In the genomic region with DNA sequence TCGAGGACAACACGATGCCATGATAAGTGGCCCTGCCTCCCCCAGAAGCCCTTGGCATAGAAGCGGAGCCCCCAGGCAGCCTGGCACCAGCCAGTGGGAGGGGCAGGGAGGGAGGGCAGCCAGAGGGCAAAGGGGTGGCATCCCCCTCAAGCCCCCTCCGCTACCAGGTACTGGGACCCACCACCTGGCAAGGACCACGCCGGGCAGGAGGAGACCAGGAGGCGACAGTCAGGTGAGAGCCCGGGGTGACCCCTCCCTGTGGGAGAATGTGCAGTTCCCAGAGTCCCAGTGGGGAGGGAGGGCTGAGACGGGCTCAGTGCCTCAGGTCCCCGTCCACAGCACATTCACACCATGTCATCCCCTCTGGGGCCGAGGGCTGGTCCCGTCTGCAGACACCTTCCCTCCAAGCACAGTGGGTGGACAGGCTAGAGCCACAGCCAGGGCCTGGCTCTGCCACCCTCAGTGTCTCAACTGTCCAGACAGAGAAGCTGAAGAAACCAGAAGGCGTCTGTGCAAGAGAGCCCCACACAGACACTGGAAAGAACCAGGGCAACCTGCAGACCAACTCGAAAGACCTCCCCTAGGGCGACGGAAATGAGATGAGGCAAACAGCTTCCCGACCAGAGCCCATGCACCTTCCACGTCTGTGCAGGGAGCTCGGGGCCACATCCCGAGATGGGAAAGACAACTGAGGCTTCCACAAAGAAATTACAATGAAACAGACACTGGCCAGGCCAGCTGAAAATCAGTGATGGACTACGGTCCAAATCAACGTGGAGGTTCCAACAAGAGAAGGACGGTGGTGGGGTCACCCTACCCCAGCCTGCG, we compare ENCODE assay signal across 2 cellular contexts.
TF ChIP-seq lines count a peak whose summit lies in the region.

No MANE protein-coding gene starts in this region.

TF ChIP-seq in IMR-90, 13 proteins besides CTCF, POLR2A, EP300 and RAD21:
- TF ChIP-seq RFX5 (IDR thresholded peaks at IDR 0.05; ENCODE audit: low read depth, low read length) (no peak), SMC3 (IDR thresholded peaks at IDR 0.05; ENCODE audit: low read depth, low read length) (no peak), MAFK (IDR thresholded peaks at IDR 0.05; ENCODE audit: low read depth, low read length) (no peak), CEBPB (IDR thresholded peaks at IDR 0.05; ENCODE audit: low read depth, low read length) (no peak), NFE2L2 (IDR thresholded peaks at IDR 0.05; ENCODE audit: low read depth, low read length) (no peak), BHLHE40 (IDR thresholded peaks at IDR 0.05; ENCODE audit: low read depth, low read length) (no peak), CHD1 (IDR thresholded peaks at IDR 0.05; ENCODE audit: low read depth, low read length) (no peak), MAZ (IDR thresholded peaks at IDR 0.05; ENCODE audit: borderline replicate concordance, low read depth, low read length) (no peak), FOS (IDR thresholded peaks at IDR 0.05; ENCODE audit: low read depth, low read length) (no peak), RCOR1 (IDR thresholded peaks at IDR 0.05; ENCODE audit: insufficient replicate concordance, low read length) (no peak), MXI1 (IDR thresholded peaks at IDR 0.05; ENCODE audit: borderline replicate concordance, low read depth, low read length) (no peak)
- TF ChIP-seq, protein P1, sequence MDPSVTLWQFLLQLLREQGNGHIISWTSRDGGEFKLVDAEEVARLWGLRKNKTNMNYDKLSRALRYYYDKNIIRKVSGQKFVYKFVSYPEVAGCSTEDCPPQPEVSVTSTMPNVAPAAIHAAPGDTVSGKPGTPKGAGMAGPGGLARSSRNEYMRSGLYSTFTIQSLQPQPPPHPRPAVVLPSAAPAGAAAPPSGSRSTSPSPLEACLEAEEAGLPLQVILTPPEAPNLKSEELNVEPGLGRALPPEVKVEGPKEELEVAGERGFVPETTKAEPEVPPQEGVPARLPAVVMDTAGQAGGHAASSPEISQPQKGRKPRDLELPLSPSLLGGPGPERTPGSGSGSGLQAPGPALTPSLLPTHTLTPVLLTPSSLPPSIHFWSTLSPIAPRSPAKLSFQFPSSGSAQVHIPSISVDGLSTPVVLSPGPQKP (IDR thresholded peaks at IDR 0.05; ENCODE audit: borderline replicate concordance, low read depth, low read length), result no peak
- TF ChIP-seq, protein P2, sequence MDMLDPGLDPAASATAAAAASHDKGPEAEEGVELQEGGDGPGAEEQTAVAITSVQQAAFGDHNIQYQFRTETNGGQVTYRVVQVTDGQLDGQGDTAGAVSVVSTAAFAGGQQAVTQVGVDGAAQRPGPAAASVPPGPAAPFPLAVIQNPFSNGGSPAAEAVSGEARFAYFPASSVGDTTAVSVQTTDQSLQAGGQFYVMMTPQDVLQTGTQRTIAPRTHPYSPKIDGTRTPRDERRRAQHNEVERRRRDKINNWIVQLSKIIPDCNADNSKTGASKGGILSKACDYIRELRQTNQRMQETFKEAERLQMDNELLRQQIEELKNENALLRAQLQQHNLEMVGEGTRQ (IDR thresholded peaks at IDR 0.05; ENCODE audit: low read depth, low read length), result no peak

TF ChIP-seq in HepG2, 621 proteins besides CTCF, POLR2A, EP300 and RAD21:
- TF ChIP-seq, protein P3, sequence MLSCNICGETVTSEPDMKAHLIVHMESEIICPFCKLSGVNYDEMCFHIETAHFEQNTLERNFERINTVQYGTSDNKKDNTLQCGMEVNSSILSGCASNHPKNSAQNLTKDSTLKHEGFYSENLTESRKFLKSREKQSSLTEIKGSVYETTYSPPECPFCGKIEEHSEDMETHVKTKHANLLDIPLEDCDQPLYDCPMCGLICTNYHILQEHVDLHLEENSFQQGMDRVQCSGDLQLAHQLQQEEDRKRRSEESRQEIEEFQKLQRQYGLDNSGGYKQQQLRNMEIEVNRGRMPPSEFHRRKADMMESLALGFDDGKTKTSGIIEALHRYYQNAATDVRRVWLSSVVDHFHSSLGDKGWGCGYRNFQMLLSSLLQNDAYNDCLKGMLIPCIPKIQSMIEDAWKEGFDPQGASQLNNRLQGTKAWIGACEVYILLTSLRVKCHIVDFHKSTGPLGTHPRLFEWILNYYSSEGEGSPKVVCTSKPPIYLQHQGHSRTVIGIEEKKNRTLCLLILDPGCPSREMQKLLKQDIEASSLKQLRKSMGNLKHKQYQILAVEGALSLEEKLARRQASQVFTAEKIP (CRISPR knock-in tag; IDR thresholded peaks at IDR 0.05; ENCODE audit: borderline replicate concordance), result no peak
- 0 out of 2 replicates have a peak, but pooled peaks have one; percentile 9 for TF ChIP-seq WIZ (CRISPR knock-in tag; IDR thresholded peaks at IDR 0.05)
- no peak for TF ChIP-seq TSC22D2 (CRISPR knock-in tag; IDR thresholded peaks at IDR 0.05; ENCODE audit: borderline replicate concordance)
- TF ChIP-seq ONECUT2 (CRISPR knock-in tag; IDR thresholded peaks at IDR 0.05), result no peak
- TF ChIP-seq SIN3A (IDR thresholded peaks at IDR 0.05; ENCODE audit: borderline replicate concordance, low read depth, low read length), result no peak
- no peak for TF ChIP-seq ZSCAN9 (CRISPR knock-in tag; IDR thresholded peaks at IDR 0.05; ENCODE audit: borderline replicate concordance)
- TF ChIP-seq, protein P4, sequence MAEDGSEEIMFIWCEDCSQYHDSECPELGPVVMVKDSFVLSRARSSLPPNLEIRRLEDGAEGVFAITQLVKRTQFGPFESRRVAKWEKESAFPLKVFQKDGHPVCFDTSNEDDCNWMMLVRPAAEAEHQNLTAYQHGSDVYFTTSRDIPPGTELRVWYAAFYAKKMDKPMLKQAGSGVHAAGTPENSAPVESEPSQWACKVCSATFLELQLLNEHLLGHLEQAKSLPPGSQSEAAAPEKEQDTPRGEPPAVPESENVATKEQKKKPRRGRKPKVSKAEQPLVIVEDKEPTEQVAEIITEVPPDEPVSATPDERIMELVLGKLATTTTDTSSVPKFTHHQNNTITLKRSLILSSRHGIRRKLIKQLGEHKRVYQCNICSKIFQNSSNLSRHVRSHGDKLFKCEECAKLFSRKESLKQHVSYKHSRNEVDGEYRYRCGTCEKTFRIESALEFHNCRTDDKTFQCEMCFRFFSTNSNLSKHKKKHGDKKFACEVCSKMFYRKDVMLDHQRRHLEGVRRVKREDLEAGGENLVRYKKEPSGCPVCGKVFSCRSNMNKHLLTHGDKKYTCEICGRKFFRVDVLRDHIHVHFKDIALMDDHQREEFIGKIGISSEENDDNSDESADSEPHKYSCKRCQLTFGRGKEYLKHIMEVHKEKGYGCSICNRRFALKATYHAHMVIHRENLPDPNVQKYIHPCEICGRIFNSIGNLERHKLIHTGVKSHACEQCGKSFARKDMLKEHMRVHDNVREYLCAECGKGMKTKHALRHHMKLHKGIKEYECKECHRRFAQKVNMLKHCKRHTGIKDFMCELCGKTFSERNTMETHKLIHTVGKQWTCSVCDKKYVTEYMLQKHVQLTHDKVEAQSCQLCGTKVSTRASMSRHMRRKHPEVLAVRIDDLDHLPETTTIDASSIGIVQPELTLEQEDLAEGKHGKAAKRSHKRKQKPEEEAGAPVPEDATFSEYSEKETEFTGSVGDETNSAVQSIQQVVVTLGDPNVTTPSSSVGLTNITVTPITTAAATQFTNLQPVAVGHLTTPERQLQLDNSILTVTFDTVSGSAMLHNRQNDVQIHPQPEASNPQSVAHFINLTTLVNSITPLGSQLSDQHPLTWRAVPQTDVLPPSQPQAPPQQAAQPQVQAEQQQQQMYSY (CRISPR knock-in tag; IDR thresholded peaks at IDR 0.05), result no peak
- TF ChIP-seq, protein P5, sequence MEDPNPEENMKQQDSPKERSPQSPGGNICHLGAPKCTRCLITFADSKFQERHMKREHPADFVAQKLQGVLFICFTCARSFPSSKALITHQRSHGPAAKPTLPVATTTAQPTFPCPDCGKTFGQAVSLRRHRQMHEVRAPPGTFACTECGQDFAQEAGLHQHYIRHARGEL (CRISPR knock-in tag; IDR thresholded peaks at IDR 0.05), result no peak
- TF ChIP-seq, protein P6, sequence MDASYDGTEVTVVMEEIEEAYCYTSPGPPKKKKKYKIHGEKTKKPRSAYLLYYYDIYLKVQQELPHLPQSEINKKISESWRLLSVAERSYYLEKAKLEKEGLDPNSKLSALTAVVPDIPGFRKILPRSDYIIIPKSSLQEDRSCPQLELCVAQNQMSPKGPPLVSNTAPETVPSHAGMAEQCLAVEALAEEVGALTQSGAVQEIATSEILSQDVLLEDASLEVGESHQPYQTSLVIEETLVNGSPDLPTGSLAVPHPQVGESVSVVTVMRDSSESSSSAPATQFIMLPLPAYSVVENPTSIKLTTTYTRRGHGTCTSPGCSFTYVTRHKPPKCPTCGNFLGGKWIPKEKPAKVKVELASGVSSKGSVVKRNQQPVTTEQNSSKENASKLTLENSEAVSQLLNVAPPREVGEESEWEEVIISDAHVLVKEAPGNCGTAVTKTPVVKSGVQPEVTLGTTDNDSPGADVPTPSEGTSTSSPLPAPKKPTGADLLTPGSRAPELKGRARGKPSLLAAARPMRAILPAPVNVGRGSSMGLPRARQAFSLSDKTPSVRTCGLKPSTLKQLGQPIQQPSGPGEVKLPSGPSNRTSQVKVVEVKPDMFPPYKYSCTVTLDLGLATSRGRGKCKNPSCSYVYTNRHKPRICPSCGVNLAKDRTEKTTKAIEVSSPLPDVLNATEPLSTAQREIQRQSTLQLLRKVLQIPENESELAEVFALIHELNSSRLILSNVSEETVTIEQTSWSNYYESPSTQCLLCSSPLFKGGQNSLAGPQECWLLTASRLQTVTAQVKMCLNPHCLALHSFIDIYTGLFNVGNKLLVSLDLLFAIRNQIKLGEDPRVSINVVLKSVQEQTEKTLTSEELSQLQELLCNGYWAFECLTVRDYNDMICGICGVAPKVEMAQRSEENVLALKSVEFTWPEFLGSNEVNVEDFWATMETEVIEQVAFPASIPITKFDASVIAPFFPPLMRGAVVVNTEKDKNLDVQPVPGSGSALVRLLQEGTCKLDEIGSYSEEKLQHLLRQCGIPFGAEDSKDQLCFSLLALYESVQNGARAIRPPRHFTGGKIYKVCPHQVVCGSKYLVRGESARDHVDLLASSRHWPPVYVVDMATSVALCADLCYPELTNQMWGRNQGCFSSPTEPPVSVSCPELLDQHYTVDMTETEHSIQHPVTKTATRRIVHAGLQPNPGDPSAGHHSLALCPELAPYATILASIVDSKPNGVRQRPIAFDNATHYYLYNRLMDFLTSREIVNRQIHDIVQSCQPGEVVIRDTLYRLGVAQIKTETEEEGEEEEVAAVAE (CRISPR knock-in tag; IDR thresholded peaks at IDR 0.05; ENCODE audit: borderline replicate concordance), result no peak
- no peak for TF ChIP-seq ZNF501 (CRISPR knock-in tag; IDR thresholded peaks at IDR 0.05)
- TF ChIP-seq HNRNPL (IDR thresholded peaks at IDR 0.05; ENCODE audit: low read depth, low read length), result 0 out of 2 replicates have a peak, but pooled peaks have one; percentile 21
- no peak for TF ChIP-seq HNF1A (IDR thresholded peaks at IDR 0.05; ENCODE audit: low read depth)
- no peak for TF ChIP-seq HNF1A (CRISPR knock-in tag; IDR thresholded peaks at IDR 0.05; ENCODE audit: borderline replicate concordance)
- TF ChIP-seq KDM4B (CRISPR knock-in tag; IDR thresholded peaks at IDR 0.05), result no peak
- TF ChIP-seq FOXO1 (CRISPR knock-in tag; IDR thresholded peaks at IDR 0.05), result no peak
- TF ChIP-seq ZNF326 (CRISPR knock-in tag; IDR thresholded peaks at IDR 0.05; ENCODE audit: borderline replicate concordance), result no peak
- TF ChIP-seq SMARCC2 (IDR thresholded peaks at IDR 0.05), result no peak
- TF ChIP-seq BCLAF1 (IDR thresholded peaks at IDR 0.05), result no peak
